Comparison of ENCODE assay signal across 1 cellular context in the genomic region with DNA sequence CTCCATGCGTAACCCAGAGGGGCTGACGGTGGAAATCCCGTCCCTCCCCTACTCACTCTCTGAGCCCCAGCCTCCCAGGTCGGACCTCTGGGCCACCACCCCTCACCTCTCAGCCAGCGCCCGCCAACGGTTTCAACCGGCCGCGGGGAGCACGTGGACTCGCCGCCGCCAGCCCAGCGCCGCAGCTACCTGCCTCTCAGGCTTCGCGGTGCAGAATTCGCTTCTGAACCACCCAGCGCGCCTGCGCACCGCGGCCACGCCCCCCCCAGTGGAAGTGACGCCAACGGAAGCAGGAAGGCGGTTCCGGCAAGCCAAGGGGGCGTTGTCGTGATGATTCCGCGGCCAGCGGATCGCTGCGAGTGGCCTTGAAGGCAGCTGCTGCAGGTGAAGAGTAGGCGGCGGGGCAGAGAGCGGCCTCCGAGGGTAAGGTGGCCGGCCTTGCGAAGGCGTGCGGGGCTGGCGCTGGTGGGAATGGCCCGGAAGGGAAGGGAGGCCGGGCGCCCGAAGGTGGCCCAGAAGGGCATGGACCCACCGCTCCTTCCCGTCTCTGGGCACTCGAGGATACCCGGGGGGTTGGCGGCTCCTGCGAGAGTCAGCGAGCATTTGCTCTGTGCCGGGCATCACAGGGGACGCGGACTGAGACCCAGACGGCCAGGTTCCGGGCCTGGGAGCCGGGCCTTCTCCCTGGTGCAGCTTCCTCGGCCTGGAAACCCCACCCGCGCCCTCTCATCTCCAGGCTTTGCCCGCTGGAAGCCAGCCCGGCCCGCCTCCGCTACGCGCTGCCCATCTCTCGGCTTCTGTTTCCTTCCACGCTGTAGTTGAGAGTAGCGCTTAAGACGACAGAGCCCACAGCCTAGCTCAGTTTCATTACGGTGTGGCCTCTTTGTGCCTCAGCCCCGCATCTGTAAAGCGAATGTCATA.
TF ChIP-seq lines count a peak whose summit lies in the region.

A gene with protein sequence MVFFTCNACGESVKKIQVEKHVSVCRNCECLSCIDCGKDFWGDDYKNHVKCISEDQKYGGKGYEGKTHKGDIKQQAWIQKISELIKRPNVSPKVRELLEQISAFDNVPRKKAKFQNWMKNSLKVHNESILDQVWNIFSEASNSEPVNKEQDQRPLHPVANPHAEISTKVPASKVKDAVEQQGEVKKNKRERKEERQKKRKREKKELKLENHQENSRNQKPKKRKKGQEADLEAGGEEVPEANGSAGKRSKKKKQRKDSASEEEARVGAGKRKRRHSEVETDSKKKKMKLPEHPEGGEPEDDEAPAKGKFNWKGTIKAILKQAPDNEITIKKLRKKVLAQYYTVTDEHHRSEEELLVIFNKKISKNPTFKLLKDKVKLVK (minus strand): TSS at position 225 of the 921 bp plus-strand sequence. CDS start 6,412 bp downstream, outside the sequence.
A gene with protein sequence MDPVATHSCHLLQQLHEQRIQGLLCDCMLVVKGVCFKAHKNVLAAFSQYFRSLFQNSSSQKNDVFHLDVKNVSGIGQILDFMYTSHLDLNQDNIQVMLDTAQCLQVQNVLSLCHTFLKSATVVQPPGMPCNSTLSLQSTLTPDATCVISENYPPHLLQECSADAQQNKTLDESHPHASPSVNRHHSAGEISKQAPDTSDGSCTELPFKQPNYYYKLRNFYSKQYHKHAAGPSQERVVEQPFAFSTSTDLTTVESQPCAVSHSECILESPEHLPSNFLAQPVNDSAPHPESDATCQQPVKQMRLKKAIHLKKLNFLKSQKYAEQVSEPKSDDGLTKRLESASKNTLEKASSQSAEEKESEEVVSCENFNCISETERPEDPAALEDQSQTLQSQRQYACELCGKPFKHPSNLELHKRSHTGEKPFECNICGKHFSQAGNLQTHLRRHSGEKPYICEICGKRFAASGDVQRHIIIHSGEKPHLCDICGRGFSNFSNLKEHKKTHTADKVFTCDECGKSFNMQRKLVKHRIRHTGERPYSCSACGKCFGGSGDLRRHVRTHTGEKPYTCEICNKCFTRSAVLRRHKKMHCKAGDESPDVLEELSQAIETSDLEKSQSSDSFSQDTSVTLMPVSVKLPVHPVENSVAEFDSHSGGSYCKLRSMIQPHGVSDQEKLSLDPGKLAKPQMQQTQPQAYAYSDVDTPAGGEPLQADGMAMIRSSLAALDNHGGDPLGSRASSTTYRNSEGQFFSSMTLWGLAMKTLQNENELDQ (plus strand): TSS at position 322 of the 921 bp plus-strand sequence. CDS start 9,695 bp downstream, outside the sequence.

TF ChIP-seq in HepG2, 621 proteins besides CTCF, POLR2A, EP300 and RAD21 (continued from another document and continues in another):
- no peak for TF ChIP-seq HNF4G (IDR thresholded peaks at IDR 0.05; ENCODE audit: borderline replicate concordance, low read depth, low read length)
- no peak for TF ChIP-seq HNF4G (CRISPR knock-in tag; IDR thresholded peaks at IDR 0.05; ENCODE audit: borderline replicate concordance, low read depth)
- TF ChIP-seq, protein P1, sequence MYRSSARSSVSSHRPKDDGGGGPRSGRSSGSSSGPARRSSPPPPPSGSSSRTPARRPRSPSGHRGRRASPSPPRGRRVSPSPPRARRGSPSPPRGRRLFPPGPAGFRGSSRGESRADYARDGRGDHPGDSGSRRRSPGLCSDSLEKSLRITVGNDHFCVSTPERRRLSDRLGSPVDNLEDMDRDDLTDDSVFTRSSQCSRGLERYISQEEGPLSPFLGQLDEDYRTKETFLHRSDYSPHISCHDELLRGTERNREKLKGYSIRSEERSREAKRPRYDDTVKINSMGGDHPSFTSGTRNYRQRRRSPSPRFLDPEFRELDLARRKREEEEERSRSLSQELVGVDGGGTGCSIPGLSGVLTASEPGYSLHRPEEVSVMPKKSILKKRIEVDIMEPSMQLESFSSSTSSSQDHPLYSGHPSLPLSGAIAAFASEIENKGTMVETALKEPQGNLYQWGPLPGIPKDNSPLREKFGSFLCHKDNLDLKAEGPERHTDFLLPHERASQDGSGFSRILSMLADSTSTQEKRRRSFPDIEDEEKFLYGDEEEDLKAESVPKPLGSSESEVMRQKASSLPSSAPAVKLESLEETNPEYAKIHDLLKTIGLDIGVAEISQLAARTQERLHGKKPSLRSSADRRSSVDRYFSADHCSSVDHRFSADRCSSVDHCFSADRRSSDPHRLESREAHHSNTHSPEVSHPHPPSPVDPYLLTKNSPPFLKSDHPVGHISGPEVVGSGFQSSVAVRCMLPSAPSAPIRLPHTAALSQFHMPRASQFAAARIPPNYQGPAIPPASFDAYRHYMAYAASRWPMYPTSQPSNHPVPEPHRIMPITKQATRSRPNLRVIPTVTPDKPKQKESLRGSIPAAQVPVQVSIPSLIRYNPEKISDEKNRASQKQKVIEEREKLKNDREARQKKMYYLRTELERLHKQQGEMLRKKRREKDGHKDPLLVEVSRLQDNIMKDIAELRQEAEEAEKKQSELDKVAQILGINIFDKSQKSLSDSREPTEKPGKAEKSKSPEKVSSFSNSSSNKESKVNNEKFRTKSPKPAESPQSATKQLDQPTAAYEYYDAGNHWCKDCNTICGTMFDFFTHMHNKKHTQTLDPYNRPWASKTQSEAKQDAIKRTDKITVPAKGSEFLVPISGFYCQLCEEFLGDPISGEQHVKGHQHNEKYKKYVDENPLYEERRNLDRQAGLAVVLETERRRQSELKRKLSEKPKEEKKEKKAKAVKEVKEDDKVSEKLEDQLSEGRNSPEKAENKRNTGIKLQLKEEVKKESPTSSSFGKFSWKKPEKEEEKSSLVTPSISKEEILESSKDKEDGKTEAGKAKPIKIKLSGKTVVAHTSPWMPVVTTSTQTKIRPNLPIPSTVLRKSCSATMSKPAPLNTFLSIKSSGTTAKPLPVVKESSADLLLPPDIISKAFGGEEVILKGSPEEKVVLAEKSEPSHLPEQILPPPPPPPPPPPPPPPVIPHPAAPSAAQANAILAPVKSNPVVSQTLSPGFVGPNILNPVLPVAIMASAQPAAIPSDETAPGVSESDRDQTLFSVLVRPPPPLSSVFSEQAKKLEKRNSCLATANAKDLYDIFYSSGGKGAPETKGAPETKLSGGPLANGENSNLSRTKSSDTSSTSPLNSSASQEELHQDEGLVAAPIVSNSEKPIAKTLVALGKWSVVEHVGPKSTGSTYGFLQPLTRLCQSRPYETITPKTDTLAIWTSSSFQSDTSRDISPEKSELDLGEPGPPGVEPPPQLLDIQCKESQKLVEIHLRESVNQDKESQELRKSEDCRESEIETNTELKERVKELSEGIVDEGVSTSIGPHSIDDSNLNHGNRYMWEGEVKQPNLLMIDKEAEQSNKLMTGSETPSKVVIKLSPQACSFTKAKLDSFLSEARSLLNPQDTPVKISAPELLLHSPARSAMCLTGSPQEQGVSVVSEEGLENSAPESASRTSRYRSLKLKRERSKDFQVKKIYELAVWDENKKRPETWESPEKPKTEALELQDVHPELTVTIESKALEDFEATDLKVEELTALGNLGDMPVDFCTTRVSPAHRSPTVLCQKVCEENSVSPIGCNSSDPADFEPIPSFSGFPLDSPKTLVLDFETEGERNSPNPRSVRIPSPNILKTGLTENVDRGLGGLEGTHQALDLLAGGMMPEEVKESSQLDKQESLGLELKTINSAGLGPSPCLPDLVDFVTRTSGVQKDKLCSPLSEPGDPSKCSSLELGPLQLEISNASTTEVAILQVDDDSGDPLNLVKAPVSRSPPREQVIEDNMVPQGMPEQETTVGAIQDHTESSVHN (CRISPR knock-in tag; IDR thresholded peaks at IDR 0.05): no peak
- peak; percentile 44; the same call in 1 of the 2 replicates for TF ChIP-seq ZNF235 (CRISPR knock-in tag; IDR thresholded peaks at IDR 0.05; ENCODE audit: borderline replicate concordance)
- TF ChIP-seq ZNF570 (CRISPR knock-in tag; IDR thresholded peaks at IDR 0.05; ENCODE audit: borderline replicate concordance): no peak; the same call in 1 of the 2 replicates
- peak; percentile 92 for TF ChIP-seq TAF1 (CRISPR knock-in tag; IDR thresholded peaks at IDR 0.05)
- 0 out of 2 replicates have a peak, but pooled peaks have one; percentile 83 for TF ChIP-seq HOXD1 (CRISPR knock-in tag; IDR thresholded peaks at IDR 0.05)
- no peak for TF ChIP-seq IRX3 (CRISPR knock-in tag; IDR thresholded peaks at IDR 0.05; ENCODE audit: borderline replicate concordance, low read depth)
- no peak for TF ChIP-seq GTF3A (CRISPR knock-in tag; conservative IDR thresholded peaks at IDR 0.05)
- TF ChIP-seq, protein P2, sequence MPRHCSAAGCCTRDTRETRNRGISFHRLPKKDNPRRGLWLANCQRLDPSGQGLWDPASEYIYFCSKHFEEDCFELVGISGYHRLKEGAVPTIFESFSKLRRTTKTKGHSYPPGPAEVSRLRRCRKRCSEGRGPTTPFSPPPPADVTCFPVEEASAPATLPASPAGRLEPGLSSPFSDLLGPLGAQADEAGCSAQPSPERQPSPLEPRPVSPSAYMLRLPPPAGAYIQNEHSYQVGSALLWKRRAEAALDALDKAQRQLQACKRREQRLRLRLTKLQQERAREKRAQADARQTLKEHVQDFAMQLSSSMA (CRISPR knock-in tag; IDR thresholded peaks at IDR 0.05): 0 out of 2 replicates have a peak, but pooled peaks have one; percentile 30
- TF ChIP-seq ZNF12 (CRISPR knock-in tag; IDR thresholded peaks at IDR 0.05): peak; percentile 57
- peak; percentile 61; the same call in 1 of the 2 replicates for TF ChIP-seq HOXA9 (CRISPR knock-in tag; IDR thresholded peaks at IDR 0.05; ENCODE audit: borderline replicate concordance)
- no peak for TF ChIP-seq NR2F1 (CRISPR knock-in tag; IDR thresholded peaks at IDR 0.05)
- TF ChIP-seq, protein P3, sequence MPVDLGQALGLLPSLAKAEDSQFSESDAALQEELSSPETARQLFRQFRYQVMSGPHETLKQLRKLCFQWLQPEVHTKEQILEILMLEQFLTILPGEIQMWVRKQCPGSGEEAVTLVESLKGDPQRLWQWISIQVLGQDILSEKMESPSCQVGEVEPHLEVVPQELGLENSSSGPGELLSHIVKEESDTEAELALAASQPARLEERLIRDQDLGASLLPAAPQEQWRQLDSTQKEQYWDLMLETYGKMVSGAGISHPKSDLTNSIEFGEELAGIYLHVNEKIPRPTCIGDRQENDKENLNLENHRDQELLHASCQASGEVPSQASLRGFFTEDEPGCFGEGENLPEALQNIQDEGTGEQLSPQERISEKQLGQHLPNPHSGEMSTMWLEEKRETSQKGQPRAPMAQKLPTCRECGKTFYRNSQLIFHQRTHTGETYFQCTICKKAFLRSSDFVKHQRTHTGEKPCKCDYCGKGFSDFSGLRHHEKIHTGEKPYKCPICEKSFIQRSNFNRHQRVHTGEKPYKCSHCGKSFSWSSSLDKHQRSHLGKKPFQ (CRISPR knock-in tag; IDR thresholded peaks at IDR 0.05; ENCODE audit: insufficient replicate concordance): no peak
- TF ChIP-seq WIZ (CRISPR knock-in tag; IDR thresholded peaks at IDR 0.05): no peak
- no peak; the same call in 1 of the 2 replicates for TF ChIP-seq ZC3H13 (CRISPR knock-in tag; IDR thresholded peaks at IDR 0.05)
- no peak for TF ChIP-seq EEA1 (CRISPR knock-in tag; IDR thresholded peaks at IDR 0.05; ENCODE audit: borderline replicate concordance)
- TF ChIP-seq, protein P4, sequence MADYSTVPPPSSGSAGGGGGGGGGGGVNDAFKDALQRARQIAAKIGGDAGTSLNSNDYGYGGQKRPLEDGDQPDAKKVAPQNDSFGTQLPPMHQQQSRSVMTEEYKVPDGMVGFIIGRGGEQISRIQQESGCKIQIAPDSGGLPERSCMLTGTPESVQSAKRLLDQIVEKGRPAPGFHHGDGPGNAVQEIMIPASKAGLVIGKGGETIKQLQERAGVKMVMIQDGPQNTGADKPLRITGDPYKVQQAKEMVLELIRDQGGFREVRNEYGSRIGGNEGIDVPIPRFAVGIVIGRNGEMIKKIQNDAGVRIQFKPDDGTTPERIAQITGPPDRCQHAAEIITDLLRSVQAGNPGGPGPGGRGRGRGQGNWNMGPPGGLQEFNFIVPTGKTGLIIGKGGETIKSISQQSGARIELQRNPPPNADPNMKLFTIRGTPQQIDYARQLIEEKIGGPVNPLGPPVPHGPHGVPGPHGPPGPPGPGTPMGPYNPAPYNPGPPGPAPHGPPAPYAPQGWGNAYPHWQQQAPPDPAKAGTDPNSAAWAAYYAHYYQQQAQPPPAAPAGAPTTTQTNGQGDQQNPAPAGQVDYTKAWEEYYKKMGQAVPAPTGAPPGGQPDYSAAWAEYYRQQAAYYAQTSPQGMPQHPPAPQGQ (CRISPR knock-in tag; IDR thresholded peaks at IDR 0.05; ENCODE audit: borderline replicate concordance): no peak
- TF ChIP-seq, protein P5, sequence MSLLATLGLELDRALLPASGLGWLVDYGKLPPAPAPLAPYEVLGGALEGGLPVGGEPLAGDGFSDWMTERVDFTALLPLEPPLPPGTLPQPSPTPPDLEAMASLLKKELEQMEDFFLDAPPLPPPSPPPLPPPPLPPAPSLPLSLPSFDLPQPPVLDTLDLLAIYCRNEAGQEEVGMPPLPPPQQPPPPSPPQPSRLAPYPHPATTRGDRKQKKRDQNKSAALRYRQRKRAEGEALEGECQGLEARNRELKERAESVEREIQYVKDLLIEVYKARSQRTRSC (CRISPR knock-in tag; IDR thresholded peaks at IDR 0.05; ENCODE audit: low read depth): no peak
- TF ChIP-seq NCOA5 (CRISPR knock-in tag; IDR thresholded peaks at IDR 0.05): no peak
- peak; percentile 33; the same call in 1 of the 2 replicates for TF ChIP-seq ZNF124 (CRISPR knock-in tag; IDR thresholded peaks at IDR 0.05)
- peak; percentile 70; the same call in 1 of the 2 replicates for TF ChIP-seq ZNF788 (CRISPR knock-in tag; IDR thresholded peaks at IDR 0.05; ENCODE audit: borderline replicate concordance)
- peak; percentile 85 for TF ChIP-seq CREB1 (IDR thresholded peaks at IDR 0.05)
- peak; percentile 98 for TF ChIP-seq CREB1 (CRISPR knock-in tag; IDR thresholded peaks at IDR 0.05)
- peak; percentile 72; the same call in 1 of the 2 replicates for TF ChIP-seq ZFP37 (CRISPR knock-in tag; IDR thresholded peaks at IDR 0.05; ENCODE audit: borderline replicate concordance)
- peak; percentile 81; the same call in 1 of the 2 replicates for TF ChIP-seq ZSCAN21 (CRISPR knock-in tag; IDR thresholded peaks at IDR 0.05; ENCODE audit: borderline replicate concordance)
- TF ChIP-seq GPN1 (CRISPR knock-in tag; IDR thresholded peaks at IDR 0.05; ENCODE audit: borderline replicate concordance): no peak
- no peak for TF ChIP-seq RARG (CRISPR knock-in tag; IDR thresholded peaks at IDR 0.05; ENCODE audit: low read depth)
- TF ChIP-seq GATAD2A (CRISPR knock-in tag; IDR thresholded peaks at IDR 0.05): 0 out of 2 replicates have a peak, but pooled peaks have one; percentile 28
- peak; percentile 67 for TF ChIP-seq SP4 (CRISPR knock-in tag; IDR thresholded peaks at IDR 0.05)
- TF ChIP-seq ASH2L (IDR thresholded peaks at IDR 0.05; ENCODE audit: insufficient read length, low read depth, low read length): peak; percentile 80
- TF ChIP-seq, protein P6, sequence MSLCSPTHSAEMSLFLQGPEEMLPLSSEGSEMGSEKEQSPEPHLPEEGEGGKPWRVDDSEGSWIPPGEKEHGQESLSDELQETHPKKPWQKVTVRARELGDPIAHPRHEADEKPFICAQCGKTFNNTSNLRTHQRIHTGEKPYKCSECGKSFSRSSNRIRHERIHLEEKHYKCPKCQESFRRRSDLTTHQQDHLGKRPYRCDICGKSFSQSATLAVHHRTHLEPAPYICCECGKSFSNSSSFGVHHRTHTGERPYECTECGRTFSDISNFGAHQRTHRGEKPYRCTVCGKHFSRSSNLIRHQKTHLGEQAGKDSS (CRISPR knock-in tag; IDR thresholded peaks at IDR 0.05; ENCODE audit: borderline replicate concordance, low read depth): no peak
- TF ChIP-seq ZBTB42 (CRISPR knock-in tag; IDR thresholded peaks at IDR 0.05): no peak
- TF ChIP-seq ZNF282 (IDR thresholded peaks at IDR 0.05; ENCODE audit: partially characterized antibody): no peak
- no peak for TF ChIP-seq ZNF83 (CRISPR knock-in tag; IDR thresholded peaks at IDR 0.05; ENCODE audit: borderline replicate concordance)
- TF ChIP-seq, protein P7, sequence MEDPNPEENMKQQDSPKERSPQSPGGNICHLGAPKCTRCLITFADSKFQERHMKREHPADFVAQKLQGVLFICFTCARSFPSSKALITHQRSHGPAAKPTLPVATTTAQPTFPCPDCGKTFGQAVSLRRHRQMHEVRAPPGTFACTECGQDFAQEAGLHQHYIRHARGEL (CRISPR knock-in tag; IDR thresholded peaks at IDR 0.05): 0 out of 2 replicates have a peak, but pooled peaks have one; percentile 21
